Comparison of ENCODE assay signal across 10 cellular contexts in genomic region chr9:128372784-128373183, GRCh38. TPM values are rescaled to one million over a fixed set of nuclear protein-coding genes. Genes with fewer than 3 reads are reported as not detected.
DNase-seq lines count a peak whose midpoint lies in the region; ATAC-seq and TF ChIP-seq lines count a peak whose summit lies in the region.
"Had no signal": no experiment of that assay in that cellular context is flagged by ENCODE, and none has a peak within 500 bp of the region (broad histone marks: within the 10 kb centered on the region; RNA-seq: fewer than 3 reads in every experiment).

No MANE protein-coding gene starts in this region.

- H3K4me1 ChIP-seq in CD8-positive, alpha-beta memory T cell (ENCODE audit: insufficient read depth, low read length) = peaks cover 18% of the 10 kb centered on the region

- peak overlapping the region; percentile 11 for H3K27ac ChIP-seq in CD8-positive, alpha-beta memory T cell (ENCODE audit: low read depth, low read length)
- H3K27ac ChIP-seq in cingulate gyrus (ENCODE audit: low read depth, low read length) = peak overlapping the region; percentile 76

- peak overlapping the region in 4 of 8 donors; percentile 61 to 97 (median 91) for H3K27ac Mint-ChIP-seq in CD8-positive, alpha-beta memory T cell
- no peak overlapping the region for H3K27ac Mint-ChIP-seq in nephron progenitor cell

- CTCF ChIA-PET in CD8-positive, alpha-beta memory T cell (lab: Charles Lee) = interaction anchor here (1.5 kb wide), 1 partner anchor 11 kb away, joined by 5 read pairs; no protein-coding TSS in a partner anchor

- H3K27me3 ChIP-seq in CD8-positive, alpha-beta memory T cell (ENCODE audit: insufficient read depth, low read length, poor library complexity, severe bottlenecking) = no peaks in the 10 kb centered on the region

- H3K36me3 ChIP-seq in CD8-positive, alpha-beta memory T cell (ENCODE audit: insufficient read depth, low read length) = peaks cover 5% of the 10 kb centered on the region

- no peak for DNase-seq in CD8-positive, alpha-beta memory T cell
- DNase-seq in NB4 (ENCODE audit: low read depth) = no peak
- DNase-seq in nephron progenitor cell = no peak
- no peak for DNase-seq in NCI-H2029 (lab: John Stamatoyannopoulos, UW)
- no peak for DNase-seq in inferior parietal cortex (ENCODE audit: extremely low spot score)
- DNase-seq: effector CD8-positive, alpha-beta T cell; NCI-H526 treated with DMSO at 0.1 percent for 48 hours had no signal

- TF ChIP-seq POLR2A in NB4 (IDR thresholded peaks at IDR 0.05; ENCODE audit: extremely low read depth, insufficient read length) = no peak

- ATAC-seq in HG03469 (IDR thresholded peaks at IDR 0.05; ENCODE audit: unreplicated experiment) (no peak), HG03095 (IDR thresholded peaks at IDR 0.05; ENCODE audit: unreplicated experiment) (no peak)

- TF ChIP-seq CTCF in NB4 (IDR thresholded peaks at IDR 0.05; ENCODE audit: low read depth, low read length) (no peak), nephron progenitor cell (IDR thresholded peaks at IDR 0.05) (no peak)

- H3K27me3 Mint-ChIP-seq in CD8-positive, alpha-beta memory T cell = no peaks in the 10 kb centered on the region
- H3K27me3 Mint-ChIP-seq in nephron progenitor cell (ENCODE audit: low read depth, poor library complexity) = no peaks in the 10 kb centered on the region

- no peaks in the 10 kb centered on the region for H3K9me3 ChIP-seq in CD8-positive, alpha-beta memory T cell (ENCODE audit: low read length)

- peaks cover 38 to 40% (median 39%) of the 10 kb centered on the region in 3 donors for H3K4me1 Mint-ChIP-seq in CD8-positive, alpha-beta memory T cell
- H3K4me1 Mint-ChIP-seq in nephron progenitor cell = peaks cover 34% of the 10 kb centered on the region

- POLR2A ChIA-PET in CD8-positive, alpha-beta memory T cell (lab: Charles Lee) = no interaction called here

- H3K4me3 Mint-ChIP-seq in CD8-positive, alpha-beta memory T cell = peak overlapping the region; percentile 93 to 98 (median 97)
- H3K4me3 Mint-ChIP-seq in nephron progenitor cell = peak overlapping the region; percentile 93

- H3K9me3 Mint-ChIP-seq in CD8-positive, alpha-beta memory T cell = no peaks in the 10 kb centered on the region
- no peaks in the 10 kb centered on the region for H3K9me3 Mint-ChIP-seq in nephron progenitor cell

- peaks cover 0 to 43% (median 0%) of the 10 kb centered on the region in 3 donors for H3K36me3 Mint-ChIP-seq in CD8-positive, alpha-beta memory T cell
- peaks cover 7% of the 10 kb centered on the region for H3K36me3 Mint-ChIP-seq in nephron progenitor cell (ENCODE audit: low read depth)

- no peak overlapping the region for H3K4me3 ChIP-seq in CD8-positive, alpha-beta memory T cell (ENCODE audit: low read length)
- peak overlapping the region; percentile 12 for H3K4me3 ChIP-seq in NB4 (ENCODE audit: low read depth, low read length)

RNA-seq across cellular contexts. Expression of gene URM1, which starts 1.6 kb away (rescaled TPM):
- 100 to 1,000 TPM; 100 to 108 TPM for total RNA-seq in CD8-positive, alpha-beta memory T cell
- polyA plus RNA-seq in CD8-positive, alpha-beta memory T cell = 56.3 TPM

RNA-seq across cellular contexts. Expression of gene SLC27A4, which starts 32.5 kb away (rescaled TPM):
- 10 to 100 TPM; 41.2 to 46.0 TPM for total RNA-seq in CD8-positive, alpha-beta memory T cell
- polyA plus RNA-seq in CD8-positive, alpha-beta memory T cell = 11.2 TPM

RNA-seq across cellular contexts. Expression of gene CERCAM, which starts 47.9 kb away (rescaled TPM):
- 1 to 10 TPM; 1.9 to 2.6 TPM for total RNA-seq in CD8-positive, alpha-beta memory T cell
- 1.1 TPM for polyA plus RNA-seq in CD8-positive, alpha-beta memory T cell

RNA-seq across cellular contexts. Expression of gene COQ4, which starts 50.1 kb away (rescaled TPM):
- 10 to 100 TPM; 51.1 to 56.9 TPM for total RNA-seq in CD8-positive, alpha-beta memory T cell
- polyA plus RNA-seq in CD8-positive, alpha-beta memory T cell = 36.9 TPM

RNA-seq across cellular contexts. Expression of gene TRUB2, which starts 50.5 kb away (rescaled TPM):
- total RNA-seq in CD8-positive, alpha-beta memory T cell = 10 to 100 TPM; 48.8 to 50.4 TPM
- polyA plus RNA-seq in CD8-positive, alpha-beta memory T cell = 23.6 TPM
